In genomic region chr11:120208012-120208441, GRCh38 we compare ENCODE assay signal across 1 cellular context.
TF ChIP-seq lines count a peak whose summit lies in the region.

No MANE protein-coding gene starts in this region.

TF ChIP-seq in HepG2, 621 proteins besides CTCF, POLR2A, EP300 and RAD21 (continued from another document and continues in another):
- TF ChIP-seq HNF1A (IDR thresholded peaks at IDR 0.05; ENCODE audit: low read depth) (no peak), HNF1A (CRISPR knock-in tag; IDR thresholded peaks at IDR 0.05; ENCODE audit: borderline replicate concordance) (peak; percentile 82; the same call in 1 of the 2 replicates), ZNF629 (CRISPR knock-in tag; conservative IDR thresholded peaks at IDR 0.05) (no peak), ZNF563 (CRISPR knock-in tag; IDR thresholded peaks at IDR 0.05) (no peak), ZNF10 (CRISPR knock-in tag; IDR thresholded peaks at IDR 0.05; ENCODE audit: borderline replicate concordance, low read depth) (no peak), ATAD3A (CRISPR knock-in tag; IDR thresholded peaks at IDR 0.05) (no peak), PRMT3 (CRISPR knock-in tag; IDR thresholded peaks at IDR 0.05; ENCODE audit: borderline replicate concordance, low read depth) (no peak), E2F1 (CRISPR knock-in tag; IDR thresholded peaks at IDR 0.05) (0 out of 2 replicates have a peak, but pooled peaks have one; percentile 49), ZNF572 (CRISPR knock-in tag; IDR thresholded peaks at IDR 0.05) (no peak), IRF9 (CRISPR knock-in tag; IDR thresholded peaks at IDR 0.05; ENCODE audit: borderline replicate concordance) (no peak), UBTF (CRISPR knock-in tag; IDR thresholded peaks at IDR 0.05) (peak; percentile 78), KLF13 (CRISPR knock-in tag; IDR thresholded peaks at IDR 0.05) (no peak), SUZ12 (IDR thresholded peaks at IDR 0.05; ENCODE audit: low read depth, low read length) (no peak), ZSCAN31 (CRISPR knock-in tag; IDR thresholded peaks at IDR 0.05; ENCODE audit: low read depth) (peak; percentile 16; the same call in 1 of the 2 replicates), NONO (IDR thresholded peaks at IDR 0.05) (no peak), NONO (CRISPR knock-in tag; conservative IDR thresholded peaks at IDR 0.05) (0 out of 2 replicates have a peak, but pooled peaks have one; percentile 16), RAD51 (IDR thresholded peaks at IDR 0.05; ENCODE audit: borderline replicate concordance) (no peak), ASH2L (IDR thresholded peaks at IDR 0.05; ENCODE audit: insufficient read length, low read depth, low read length) (peak; percentile 43), ZNF496 (CRISPR knock-in tag; IDR thresholded peaks at IDR 0.05; ENCODE audit: insufficient replicate concordance) (no peak), PATZ1 (CRISPR knock-in tag; IDR thresholded peaks at IDR 0.05) (peak; percentile 61; the same call in 1 of the 2 replicates), MAZ (IDR thresholded peaks at IDR 0.05; ENCODE audit: borderline replicate concordance, low read depth, low read length) (no peak), MAZ (CRISPR knock-in tag; IDR thresholded peaks at IDR 0.05; ENCODE audit: low read depth) (peak; percentile 35; the same call in 1 of the 2 replicates), ZNF329 (CRISPR knock-in tag; IDR thresholded peaks at IDR 0.05; ENCODE audit: low read depth) (no peak), ZNF619 (CRISPR knock-in tag; IDR thresholded peaks at IDR 0.05) (no peak), DNMT3B (CRISPR knock-in tag; conservative IDR thresholded peaks at IDR 0.05) (no peak), ZHX2 (IDR thresholded peaks at IDR 0.05; ENCODE audit: low read depth) (no peak), ZHX2 (CRISPR knock-in tag; IDR thresholded peaks at IDR 0.05; ENCODE audit: borderline replicate concordance) (no peak), RXRB (CRISPR knock-in tag; IDR thresholded peaks at IDR 0.05; ENCODE audit: borderline replicate concordance) (peak; percentile 64), HOXA3 (CRISPR knock-in tag; IDR thresholded peaks at IDR 0.05) (peak; percentile 76), SAP130 (CRISPR knock-in tag; IDR thresholded peaks at IDR 0.05; ENCODE audit: low read depth) (peak; percentile 61; the same call in 1 of the 2 replicates), ZNF34 (CRISPR knock-in tag; IDR thresholded peaks at IDR 0.05; ENCODE audit: borderline replicate concordance) (no peak), KLF6 (CRISPR knock-in tag; IDR thresholded peaks at IDR 0.05) (no peak), MAFK (conservative IDR thresholded peaks at IDR 0.05 in 1 of 2, IDR thresholded peaks at IDR 0.05 in 1 of 2; ENCODE audit: low read length in 2 of 2) (no peak), ZSCAN12 (CRISPR knock-in tag; IDR thresholded peaks at IDR 0.05) (no peak), ZKSCAN5 (CRISPR knock-in tag; IDR thresholded peaks at IDR 0.05) (no peak), ISL2 (CRISPR knock-in tag; IDR thresholded peaks at IDR 0.05) (peak; percentile 51), ZNF784 (CRISPR knock-in tag; IDR thresholded peaks at IDR 0.05; ENCODE audit: borderline replicate concordance) (no peak), ZNF441 (CRISPR knock-in tag; IDR thresholded peaks at IDR 0.05; ENCODE audit: borderline replicate concordance) (no peak), TARDBP (CRISPR knock-in tag; IDR thresholded peaks at IDR 0.05) (peak; percentile 44; the same call in 1 of the 2 replicates)
